ENCODE assay signal across 21 cellular contexts in genomic region chr10:42991442-42992098, GRCh38.
DNase-seq lines count a peak whose midpoint lies in the region; ATAC-seq, FAIRE-seq and TF ChIP-seq lines count a peak whose summit lies in the region.
"Had no signal": no experiment of that assay in that cellular context is flagged by ENCODE, and none has a peak within 500 bp of the region (broad histone marks: within the 10 kb centered on the region; RNA-seq: fewer than 3 reads in every experiment).

No MANE protein-coding gene starts in this region.

- H3K4me3 Mint-ChIP-seq in activated CD8-positive, alpha-beta T cell treated with anti-CD3 and anti-CD28 coated beads, Interleukin-2, amount 10 ng/mL, durations not matched to agents 7 days and 5 days = no peak overlapping the region
- H3K4me3 Mint-ChIP-seq in activated CD8-positive, alpha-beta T cell treated with anti-CD3 and anti-CD28 coated beads for 36 hours = no peak overlapping the region
- H3K4me3 Mint-ChIP-seq in dendritic cell treated with granulocyte-macrophage colony-stimulating factor and Interleukin-4, amounts not matched to agents 40 ng/mL and 50 ng/mL, for 4 days = no peak overlapping the region
- H3K4me3 Mint-ChIP-seq in progenitor cell of endocrine pancreas (ENCODE audit: low read depth) = no peak overlapping the region
- H3K4me3 Mint-ChIP-seq: CD4-positive, CD25-positive, alpha-beta regulatory T cell had no signal

- H3K9me3 Mint-ChIP-seq in activated CD8-positive, alpha-beta T cell treated with anti-CD3 and anti-CD28 coated beads, Interleukin-2, amount 10 ng/mL, durations not matched to agents 7 days and 5 days (ENCODE audit: insufficient read depth) = no peaks in the 10 kb centered on the region
- H3K9me3 Mint-ChIP-seq in activated CD8-positive, alpha-beta T cell treated with anti-CD3 and anti-CD28 coated beads for 36 hours = no peaks in the 10 kb centered on the region
- H3K9me3 Mint-ChIP-seq in dendritic cell treated with granulocyte-macrophage colony-stimulating factor and Interleukin-4, amounts not matched to agents 40 ng/mL and 50 ng/mL, for 4 days = no peaks in the 10 kb centered on the region
- no peaks in the 10 kb centered on the region for H3K9me3 Mint-ChIP-seq in progenitor cell of endocrine pancreas (ENCODE audit: low read depth)
- H3K9me3 Mint-ChIP-seq: CD4-positive, CD25-positive, alpha-beta regulatory T cell had no signal

- ATAC-seq in activated CD8-positive, alpha-beta T cell treated with anti-CD3 and anti-CD28 coated beads, Interleukin-2, amount 10 ng/mL, durations not matched to agents 7 days and 5 days = no peak
- ATAC-seq in activated CD8-positive, alpha-beta T cell treated with anti-CD3 and anti-CD28 coated beads for 36 hours = no peak

- no peak for TF ChIP-seq POLR2A in GM12891 (IDR thresholded peaks at IDR 0.05; ENCODE audit: low read depth, low read length)

- no peak overlapping the region for H3K4me3 ChIP-seq in foreskin fibroblast (ENCODE audit: low read depth in 1 of 2, low read length in 2 of 2)
- H3K4me3 ChIP-seq: GM23248, Peyer's patch had no signal

- H3K4me1 Mint-ChIP-seq in activated CD8-positive, alpha-beta T cell treated with anti-CD3 and anti-CD28 coated beads, Interleukin-2, amount 10 ng/mL, durations not matched to agents 7 days and 5 days (ENCODE audit: low read depth) = peaks cover 14% of the 10 kb centered on the region
- peaks cover 17% of the 10 kb centered on the region for H3K4me1 Mint-ChIP-seq in activated CD8-positive, alpha-beta T cell treated with anti-CD3 and anti-CD28 coated beads for 36 hours (ENCODE audit: low read depth)
- H3K4me1 Mint-ChIP-seq in dendritic cell treated with granulocyte-macrophage colony-stimulating factor and Interleukin-4, amounts not matched to agents 40 ng/mL and 50 ng/mL, for 4 days (ENCODE audit: low read depth) = peaks cover 28% of the 10 kb centered on the region
- H3K4me1 Mint-ChIP-seq in progenitor cell of endocrine pancreas (ENCODE audit: low read depth) = peaks cover 3% of the 10 kb centered on the region
- H3K4me1 Mint-ChIP-seq: CD4-positive, CD25-positive, alpha-beta regulatory T cell had no signal

- no peak overlapping the region for H3K27ac Mint-ChIP-seq in activated CD8-positive, alpha-beta T cell treated with anti-CD3 and anti-CD28 coated beads, Interleukin-2, amount 10 ng/mL, durations not matched to agents 7 days and 5 days
- H3K27ac Mint-ChIP-seq in activated CD8-positive, alpha-beta T cell treated with anti-CD3 and anti-CD28 coated beads for 36 hours = no peak overlapping the region
- peak overlapping the region; percentile 33 for H3K27ac Mint-ChIP-seq in dendritic cell treated with granulocyte-macrophage colony-stimulating factor and Interleukin-4, amounts not matched to agents 40 ng/mL and 50 ng/mL, for 4 days
- H3K27ac Mint-ChIP-seq in progenitor cell of endocrine pancreas = no peak overlapping the region
- H3K27ac Mint-ChIP-seq: CD4-positive, CD25-positive, alpha-beta regulatory T cell had no signal

- H3K36me3 Mint-ChIP-seq in activated CD8-positive, alpha-beta T cell treated with anti-CD3 and anti-CD28 coated beads, Interleukin-2, amount 10 ng/mL, durations not matched to agents 7 days and 5 days (ENCODE audit: low read depth) = no peaks in the 10 kb centered on the region
- H3K36me3 Mint-ChIP-seq in activated CD8-positive, alpha-beta T cell treated with anti-CD3 and anti-CD28 coated beads for 36 hours (ENCODE audit: low read depth) = no peaks in the 10 kb centered on the region
- H3K36me3 Mint-ChIP-seq in dendritic cell treated with granulocyte-macrophage colony-stimulating factor and Interleukin-4, amounts not matched to agents 40 ng/mL and 50 ng/mL, for 4 days (ENCODE audit: low read depth) = no peaks in the 10 kb centered on the region
- no peaks in the 10 kb centered on the region for H3K36me3 Mint-ChIP-seq in progenitor cell of endocrine pancreas (ENCODE audit: insufficient read depth)
- H3K36me3 Mint-ChIP-seq: CD4-positive, CD25-positive, alpha-beta regulatory T cell had no signal

- CTCF ChIA-PET in activated CD8-positive, alpha-beta T cell treated with anti-CD3 and anti-CD28 coated beads, Interleukin-2, amount 10 ng/mL, durations not matched to agents 7 days and 5 days (lab: Charles Lee) = no interaction called here
- CTCF ChIA-PET in activated CD8-positive, alpha-beta T cell treated with anti-CD3 and anti-CD28 coated beads for 36 hours (lab: Charles Lee) = no interaction called here
- CTCF ChIA-PET in HEK293T (lab: Yijun Ruan, JAX) = no interaction called here

- POLR2A ChIA-PET in activated CD8-positive, alpha-beta T cell treated with anti-CD3 and anti-CD28 coated beads, Interleukin-2, amount 10 ng/mL, durations not matched to agents 7 days and 5 days (lab: Charles Lee) = no interaction called here
- POLR2A ChIA-PET in activated CD8-positive, alpha-beta T cell treated with anti-CD3 and anti-CD28 coated beads for 36 hours (lab: Charles Lee) = no interaction called here
- POLR2A ChIA-PET in HEK293T (lab: Yijun Ruan, JAX) = no interaction called here

- no peak for TF ChIP-seq CTCF in activated CD8-positive, alpha-beta T cell treated with anti-CD3 and anti-CD28 coated beads for 36 hours (IDR thresholded peaks at IDR 0.05)
- TF ChIP-seq CTCF in progenitor cell of endocrine pancreas (IDR thresholded peaks at IDR 0.05; ENCODE audit: unreplicated experiment) = no peak
- no peak for TF ChIP-seq CTCF in foreskin fibroblast (IDR thresholded peaks at IDR 0.05; ENCODE audit: low read depth, low read length)

- intact Hi-C loops in activated CD8-positive, alpha-beta T cell treated with anti-CD3 and anti-CD28 coated beads for 36 hours (cut with micrococcal nuclease) = no loop called here
- intact Hi-C loops in dendritic cell treated with granulocyte-macrophage colony-stimulating factor and Interleukin-4, amounts not matched to agents 40 ng/mL and 50 ng/mL, for 4 days (cut with micrococcal nuclease) = no loop called here

- H3K27me3 Mint-ChIP-seq in activated CD8-positive, alpha-beta T cell treated with anti-CD3 and anti-CD28 coated beads, Interleukin-2, amount 10 ng/mL, durations not matched to agents 7 days and 5 days (ENCODE audit: low read depth) = peaks cover 5% of the 10 kb centered on the region
- no peaks in the 10 kb centered on the region for H3K27me3 Mint-ChIP-seq in activated CD8-positive, alpha-beta T cell treated with anti-CD3 and anti-CD28 coated beads for 36 hours
- peaks cover 3% of the 10 kb centered on the region for H3K27me3 Mint-ChIP-seq in dendritic cell treated with granulocyte-macrophage colony-stimulating factor and Interleukin-4, amounts not matched to agents 40 ng/mL and 50 ng/mL, for 4 days
- peaks cover 4% of the 10 kb centered on the region for H3K27me3 Mint-ChIP-seq in progenitor cell of endocrine pancreas

- FAIRE-seq in GM12891 (lab: Jason Lieb, UNC) = no peak
- FAIRE-seq: G401.6, GM19239 had no signal

- DNase-seq in activated CD8-positive, alpha-beta T cell treated with anti-CD3 and anti-CD28 coated beads, Interleukin-2, amount 10 ng/mL, durations not matched to agents 7 days and 5 days = peak; percentile 7
- DNase-seq in activated CD8-positive, alpha-beta T cell treated with anti-CD3 and anti-CD28 coated beads for 36 hours = no peak
- peak; percentile 96 for DNase-seq in SK-N-DZ (ENCODE audit: low spot score)
- DNase-seq in progenitor cell of endocrine pancreas (ENCODE audit: low spot score, unreplicated experiment) = peak; percentile 8
- no peak for DNase-seq in foreskin fibroblast
- no peak for DNase-seq in GM12891 (ENCODE audit: insufficient read length, low spot score)
- DNase-seq in HEK293T (ENCODE audit: extremely low spot score) = no peak
- DNase-seq: AML-193; CD4-positive, CD25-positive, alpha-beta regulatory T cell; COR-L47; GM23248; HCEC 1CT; Kasumi-1; MM.1S; NCI-H1092 treated with DMSO at 0.1 percent for 48 hours; NCI-H146; NCI-H2081 treated with DMSO at 0.1 percent for 48 hours had no signal

TF ChIP-seq in GM12891, 5 proteins besides CTCF, POLR2A, EP300 and RAD21:
- TF ChIP-seq POLR2AphosphoS5 (IDR thresholded peaks at IDR 0.05; ENCODE audit: low read depth, low read length) = no peak
- no peak for TF ChIP-seq TAF1 (IDR thresholded peaks at IDR 0.05; ENCODE audit: low read depth, low read length)
- TF ChIP-seq POU2F2 (IDR thresholded peaks at IDR 0.05; ENCODE audit: low read depth, low read length) = no peak
- TF ChIP-seq PAX5 (IDR thresholded peaks at IDR 0.05; ENCODE audit: insufficient read depth, low read length, severe bottlenecking) = no peak
- no peak for TF ChIP-seq SPI1 (IDR thresholded peaks at IDR 0.05; ENCODE audit: low read depth, low read length)

TF ChIP-seq in HEK293T, 16 proteins besides CTCF, POLR2A, EP300 and RAD21:
- TF ChIP-seq ARNT (IDR thresholded peaks at IDR 0.05) (no peak), SP1 (IDR thresholded peaks at IDR 0.05) (no peak), L3MBTL2 (conservative IDR thresholded peaks at IDR 0.05) (no peak), FOXA1 (IDR thresholded peaks at IDR 0.05) (no peak), BHLHE40 (IDR thresholded peaks at IDR 0.05; ENCODE audit: borderline replicate concordance) (no peak), NFRKB (IDR thresholded peaks at IDR 0.05) (no peak), FOXK2 (IDR thresholded peaks at IDR 0.05) (no peak), ZNF384 (IDR thresholded peaks at IDR 0.05) (no peak), CTBP1 (IDR thresholded peaks at IDR 0.05; ENCODE audit: borderline replicate concordance) (no peak), ELF4 (IDR thresholded peaks at IDR 0.05) (no peak), SUZ12 (IDR thresholded peaks at IDR 0.05) (no peak), LEF1 (IDR thresholded peaks at IDR 0.05; ENCODE audit: borderline replicate concordance) (no peak)
- TF ChIP-seq, protein P1, sequence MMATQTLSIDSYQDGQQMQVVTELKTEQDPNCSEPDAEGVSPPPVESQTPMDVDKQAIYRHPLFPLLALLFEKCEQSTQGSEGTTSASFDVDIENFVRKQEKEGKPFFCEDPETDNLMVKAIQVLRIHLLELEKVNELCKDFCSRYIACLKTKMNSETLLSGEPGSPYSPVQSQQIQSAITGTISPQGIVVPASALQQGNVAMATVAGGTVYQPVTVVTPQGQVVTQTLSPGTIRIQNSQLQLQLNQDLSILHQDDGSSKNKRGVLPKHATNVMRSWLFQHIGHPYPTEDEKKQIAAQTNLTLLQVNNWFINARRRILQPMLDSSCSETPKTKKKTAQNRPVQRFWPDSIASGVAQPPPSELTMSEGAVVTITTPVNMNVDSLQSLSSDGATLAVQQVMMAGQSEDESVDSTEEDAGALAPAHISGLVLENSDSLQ (IDR thresholded peaks at IDR 0.05) = no peak

Comparison
In these comparisons a context has a peak if more than half of its experiments do, and no peak if none do; other contexts are left out.
1. DNase-seq: peak in activated CD8-positive, alpha-beta T cell treated with anti-CD3 and anti-CD28 coated beads, Interleukin-2, amount 10 ng/mL, durations not matched to agents 7 days and 5 days (single experiment), SK-N-DZ (single experiment) and progenitor cell of endocrine pancreas (single experiment); none in activated CD8-positive, alpha-beta T cell treated with anti-CD3 and anti-CD28 coated beads for 36 hours (single experiment), foreskin fibroblast (0 of 2), GM12891 (single experiment) and HEK293T (single experiment).